In the genomic region with DNA sequence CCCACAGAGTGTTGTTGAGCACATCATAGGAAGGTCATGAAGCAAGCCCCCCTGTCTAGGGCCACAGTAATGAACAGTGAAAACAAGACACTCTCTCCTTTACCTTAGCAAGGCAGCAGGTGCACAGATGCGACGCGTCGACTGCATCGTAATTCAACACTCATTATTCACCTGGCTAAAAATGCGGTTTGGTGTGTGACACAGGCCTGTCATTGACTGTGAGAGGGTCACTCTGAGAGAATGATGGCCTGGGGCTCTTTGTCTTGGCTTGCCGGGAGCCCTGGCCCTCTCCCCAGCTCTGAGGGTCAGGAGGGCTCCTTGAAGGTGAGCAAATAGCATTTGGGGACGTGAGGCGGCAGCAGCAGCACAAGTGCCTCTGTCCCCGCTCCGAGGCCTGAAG, we compare ENCODE assay signal across 15 cellular contexts. TPM values are rescaled to one million over a fixed set of nuclear protein-coding genes. Genes with fewer than 3 reads are reported as not detected.
DNase-seq lines count a peak whose midpoint lies in the region; ATAC-seq and TF ChIP-seq lines count a peak whose summit lies in the region.
"Had no signal": no experiment of that assay in that cellular context is flagged by ENCODE, and none has a peak within 500 bp of the region (broad histone marks: within the 10 kb centered on the region; RNA-seq: fewer than 3 reads in every experiment).

No MANE protein-coding gene starts in this region.

- TF ChIP-seq POLR2A in stomach (IDR thresholded peaks at IDR 0.05): no peak

- 78 to 93% (median 88%) methylated on average over 7 to 11 of the region's 11 CpGs for WGBS in stomach, 5 donors

- H3K27ac ChIP-seq in epithelial cell of prostate (peak overlapping the region; percentile 97), stomach (peak overlapping the region in 3 of 5 donors; percentile 73 to 80 (median 78))
- H3K27ac ChIP-seq: colonic mucosa, hepatocyte had no signal

- intact Hi-C loops in stomach (cut with DNase I; ENCODE audit: low total_unique reads): no loop called here
- intact Hi-C loops in sciatic nerve (cut with DNase I): no loop called here

- peak in 2 of 3 experiments; percentile 43 to 59 for DNase-seq in NCI-H1417 (lab: John Stamatoyannopoulos, UW)
- no peak for DNase-seq in NCI-H1417 treated with DMSO at 0.1 percent for 48 hours (lab: John Stamatoyannopoulos, UW)
- DNase-seq in NCI-H748 (lab: John Stamatoyannopoulos, UW; ENCODE audit: unreplicated experiment): peak; percentile 79
- no peak for DNase-seq in epithelial cell of prostate (ENCODE audit: low read depth, low spot score)
- no peak for DNase-seq in stomach
- DNase-seq in sciatic nerve (ENCODE audit: low spot score): no peak
- DNase-seq in HK-2 (ENCODE audit: unreplicated experiment): no peak
- no peak for DNase-seq in NCI-H345 treated with DMSO at 0.1 percent for 48 hours (lab: John Stamatoyannopoulos, UW; ENCODE audit: unreplicated experiment)
- DNase-seq: activated CD4-positive, alpha-beta T cell treated with anti-CD3 and anti-CD28 coated beads, Interleukin-2, amount 50 U/mL, for 4 hours; amniotic stem cell; colonic mucosa; left cardiac atrium; SIG-M5; stimulated activated CD4-positive, alpha-beta T cell treated with anti-CD3 and anti-CD28 coated beads, Interleukin-4, amount 100 ng/mL, for 1 hour had no signal

- no peak for ATAC-seq in sciatic nerve
- ATAC-seq: left cardiac atrium had no signal

- no peaks in the 10 kb centered on the region for H3K36me3 ChIP-seq in stomach
- H3K36me3 ChIP-seq: colonic mucosa had no signal

- TF ChIP-seq CTCF in stomach (IDR thresholded peaks at IDR 0.05): no peak

- no peak overlapping the region for H3K4me3 ChIP-seq in stomach
- H3K4me3 ChIP-seq: colonic mucosa, hepatocyte had no signal

- no peak for TF ChIP-seq EP300 in stomach (IDR thresholded peaks at IDR 0.05)

- H3K4me1 ChIP-seq in stomach: peaks cover 72 to 98% (median 83%) of the 10 kb centered on the region in 4 donors

- H3K27me3 ChIP-seq in stomach: no peaks in the 10 kb centered on the region
- H3K27me3 ChIP-seq: colonic mucosa, hepatocyte had no signal

- H3K9me3 ChIP-seq in stomach: no peaks in the 10 kb centered on the region
- H3K9me3 ChIP-seq: colonic mucosa had no signal

RNA-seq across cellular contexts. Expression of a gene that starts 46.8 kb away (rescaled TPM):
- total RNA-seq in stomach (10 to 100 TPM in 3 of 5 donors, 1 to 10 TPM in 2; 3.5 to 37.7 (median 14.8) TPM), sciatic nerve (15.9 TPM)
- 1 to 10 TPM; 6.7 to 9.0 (median 7.3) TPM for polyA plus RNA-seq in stomach

Comparison
In these comparisons a context has a peak if more than half of its experiments do, and no peak if none do; other contexts are left out.
1. DNase-seq: peak in NCI-H1417 (2 of 3) and NCI-H748 (single experiment); none in NCI-H1417 treated with DMSO at 0.1 percent for 48 hours (single experiment), epithelial cell of prostate (single experiment), stomach (single experiment), sciatic nerve (single experiment), HK-2 (single experiment) and NCI-H345 treated with DMSO at 0.1 percent for 48 hours (single experiment).